1 cellular context compared by ENCODE assay signal in the genomic region with DNA sequence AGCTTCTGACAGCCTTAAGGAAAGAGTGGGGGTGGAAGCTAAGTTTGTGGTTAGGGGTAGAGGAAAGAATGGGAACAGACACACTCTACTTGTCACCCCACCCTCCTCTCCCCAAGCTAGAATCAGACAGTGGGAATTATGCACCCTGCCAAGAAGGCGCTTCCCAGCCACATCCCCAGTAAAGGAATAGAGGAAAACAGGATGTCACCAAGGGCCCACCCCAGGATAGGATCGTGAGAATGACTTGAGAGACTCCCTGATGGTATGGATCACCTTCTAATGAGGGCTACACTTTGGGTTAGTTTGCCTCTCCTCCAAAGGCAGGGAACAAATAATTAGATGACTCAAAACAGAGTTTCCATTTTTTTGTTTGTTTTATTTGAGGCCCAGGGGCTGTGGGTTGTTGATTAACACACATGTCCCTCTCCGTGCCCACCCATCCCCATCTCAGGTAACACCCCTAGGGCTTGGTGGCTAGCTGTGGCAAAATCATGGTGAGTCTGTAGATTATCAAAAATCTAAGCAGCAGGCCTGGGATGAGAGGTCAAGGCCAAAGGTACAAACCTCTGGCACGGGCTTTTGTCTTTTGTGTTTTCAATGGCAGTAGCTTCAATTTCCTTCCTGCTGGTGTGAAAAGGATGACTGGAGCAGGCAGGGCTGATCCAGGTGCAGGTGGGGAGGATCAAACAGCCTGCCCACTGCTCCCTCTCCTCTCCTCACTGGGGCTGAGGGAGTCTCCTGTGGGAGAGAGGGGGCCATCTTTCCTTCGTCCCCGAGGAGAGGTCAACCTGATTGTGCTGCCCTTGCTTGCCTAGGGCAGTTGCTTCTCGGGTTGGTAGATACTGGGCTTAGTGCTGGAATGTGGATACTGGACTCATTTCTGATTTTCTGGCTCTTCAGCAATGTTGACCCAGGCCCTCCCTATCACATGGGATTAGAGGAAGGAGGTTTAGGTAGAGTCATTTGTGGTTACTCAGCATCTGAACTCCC.
A peak's percentile ranks its signal among the peaks of the same experiment; 100 is the strongest.
TF ChIP-seq lines count a peak whose summit lies in the region.

No MANE protein-coding gene starts in this region.

TF ChIP-seq in HepG2, 621 proteins besides CTCF, POLR2A, EP300 and RAD21 (continued from another document and continues in another):
- TF ChIP-seq AHDC1 (CRISPR knock-in tag; IDR thresholded peaks at IDR 0.05; ENCODE audit: borderline replicate concordance) (peak; percentile 73), TEAD2 (CRISPR knock-in tag; IDR thresholded peaks at IDR 0.05) (no peak), RBM39 (IDR thresholded peaks at IDR 0.05; ENCODE audit: low read depth, low read length, poor library complexity, severe bottlenecking) (no peak), HIVEP1 (CRISPR knock-in tag; IDR thresholded peaks at IDR 0.05) (no peak; the same call in 1 of the 2 replicates), ZNF639 (CRISPR knock-in tag; conservative IDR thresholded peaks at IDR 0.05) (no peak), TCF7 (IDR thresholded peaks at IDR 0.05; ENCODE audit: low read depth) (peak; percentile 74; the same call in 1 of the 2 replicates), KMT2A (CRISPR knock-in tag; IDR thresholded peaks at IDR 0.05) (peak; percentile 60; the same call in 1 of the 2 replicates), MYC (CRISPR knock-in tag; IDR thresholded peaks at IDR 0.05; ENCODE audit: borderline replicate concordance) (0 out of 2 replicates have a peak, but pooled peaks have one; percentile 14), PHF8 (CRISPR knock-in tag; IDR thresholded peaks at IDR 0.05) (peak; percentile 36; the same call in 1 of the 2 replicates), RBAK (CRISPR knock-in tag; IDR thresholded peaks at IDR 0.05) (no peak), KMT2B (CRISPR knock-in tag; IDR thresholded peaks at IDR 0.05) (no peak), CBX1 (IDR thresholded peaks at IDR 0.05; ENCODE audit: low read depth) (no peak), ZNF720 (CRISPR knock-in tag; IDR thresholded peaks at IDR 0.05) (0 out of 2 replicates have a peak, but pooled peaks have one; percentile 35), CREBL2 (CRISPR knock-in tag; IDR thresholded peaks at IDR 0.05; ENCODE audit: borderline replicate concordance) (no peak), MED8 (CRISPR knock-in tag; IDR thresholded peaks at IDR 0.05; ENCODE audit: insufficient replicate concordance) (peak; percentile 95), ZNF543 (CRISPR knock-in tag; IDR thresholded peaks at IDR 0.05) (peak; percentile 63), HES4 (CRISPR knock-in tag; IDR thresholded peaks at IDR 0.05; ENCODE audit: borderline replicate concordance) (no peak), FOSL2 (CRISPR knock-in tag; IDR thresholded peaks at IDR 0.05) (peak; percentile 92), AKAP8 (CRISPR knock-in tag; IDR thresholded peaks at IDR 0.05) (peak; percentile 72; the same call in 1 of the 2 replicates), THAP11 (CRISPR knock-in tag; IDR thresholded peaks at IDR 0.05) (peak; percentile 71), KDM6A (CRISPR knock-in tag; IDR thresholded peaks at IDR 0.05; ENCODE audit: low read depth) (peak; percentile 67), NFYB (CRISPR knock-in tag; IDR thresholded peaks at IDR 0.05) (peak; percentile 24; the same call in 1 of the 2 replicates), NR2F6 (IDR thresholded peaks at IDR 0.05) (peak; percentile 97), NR2F6 (CRISPR knock-in tag; IDR thresholded peaks at IDR 0.05) (peak; percentile 97), TEAD3 (CRISPR knock-in tag; optimal IDR thresholded peaks at IDR 0.05; ENCODE audit: borderline replicate concordance) (peak; percentile 90), SRSF4 (IDR thresholded peaks at IDR 0.05; ENCODE audit: low read depth, low read length, poor library complexity, severe bottlenecking) (no peak), SKI (IDR thresholded peaks at IDR 0.05; ENCODE audit: partially characterized antibody) (peak; percentile 47), SETDB1 (CRISPR knock-in tag; IDR thresholded peaks at IDR 0.05; ENCODE audit: borderline replicate concordance) (no peak), ZFP41 (CRISPR knock-in tag; IDR thresholded peaks at IDR 0.05; ENCODE audit: borderline replicate concordance) (no peak), CREM (IDR thresholded peaks at IDR 0.05) (peak; percentile 86), CREM (CRISPR knock-in tag; IDR thresholded peaks at IDR 0.05) (no peak), ZNF441 (CRISPR knock-in tag; IDR thresholded peaks at IDR 0.05; ENCODE audit: borderline replicate concordance) (no peak; the same call in 1 of the 2 replicates), SOX6 (IDR thresholded peaks at IDR 0.05) (no peak), SOX6 (CRISPR knock-in tag; IDR thresholded peaks at IDR 0.05) (peak; percentile 99), ASH2L (IDR thresholded peaks at IDR 0.05; ENCODE audit: insufficient read length, low read depth, low read length) (peak; percentile 69), ZBTB3 (CRISPR knock-in tag; IDR thresholded peaks at IDR 0.05; ENCODE audit: borderline replicate concordance, low read depth) (peak; percentile 89; the same call in 1 of the 2 replicates), TAF1 (CRISPR knock-in tag; IDR thresholded peaks at IDR 0.05) (peak; percentile 80), GLMP (CRISPR knock-in tag; IDR thresholded peaks at IDR 0.05; ENCODE audit: borderline replicate concordance) (no peak), MNT (IDR thresholded peaks at IDR 0.05) (no peak), ZNF549 (CRISPR knock-in tag; IDR thresholded peaks at IDR 0.05) (no peak), KLF12 (CRISPR knock-in tag; IDR thresholded peaks at IDR 0.05; ENCODE audit: borderline replicate concordance) (0 out of 2 replicates have a peak, but pooled peaks have one; percentile 25), ZNF101 (CRISPR knock-in tag; IDR thresholded peaks at IDR 0.05; ENCODE audit: borderline replicate concordance, low read depth) (peak; percentile 64; the same call in 1 of the 2 replicates), PRDM10 (CRISPR knock-in tag; IDR thresholded peaks at IDR 0.05; ENCODE audit: low read depth) (peak; percentile 28; the same call in 1 of the 2 replicates), TAF15 (IDR thresholded peaks at IDR 0.05; ENCODE audit: low read depth, low read length, poor library complexity, severe bottlenecking) (no peak), HNRNPLL (IDR thresholded peaks at IDR 0.05; ENCODE audit: low read depth, low read length, poor library complexity, severe bottlenecking) (no peak)
- TF ChIP-seq, protein P1, sequence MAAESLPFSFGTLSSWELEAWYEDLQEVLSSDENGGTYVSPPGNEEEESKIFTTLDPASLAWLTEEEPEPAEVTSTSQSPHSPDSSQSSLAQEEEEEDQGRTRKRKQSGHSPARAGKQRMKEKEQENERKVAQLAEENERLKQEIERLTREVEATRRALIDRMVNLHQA (CRISPR knock-in tag; IDR thresholded peaks at IDR 0.05), result no peak
- TF ChIP-seq, protein P2, sequence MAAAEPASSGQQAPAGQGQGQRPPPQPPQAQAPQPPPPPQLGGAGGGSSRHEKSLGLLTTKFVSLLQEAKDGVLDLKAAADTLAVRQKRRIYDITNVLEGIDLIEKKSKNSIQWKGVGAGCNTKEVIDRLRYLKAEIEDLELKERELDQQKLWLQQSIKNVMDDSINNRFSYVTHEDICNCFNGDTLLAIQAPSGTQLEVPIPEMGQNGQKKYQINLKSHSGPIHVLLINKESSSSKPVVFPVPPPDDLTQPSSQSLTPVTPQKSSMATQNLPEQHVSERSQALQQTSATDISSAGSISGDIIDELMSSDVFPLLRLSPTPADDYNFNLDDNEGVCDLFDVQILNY (CRISPR knock-in tag; conservative IDR thresholded peaks at IDR 0.05), result no peak
